16 cellular contexts compared by ENCODE assay signal in genomic region chr14:50978888-50979287, GRCh38. TPM values are rescaled to one million over a fixed set of nuclear protein-coding genes. Genes with fewer than 3 reads are reported as not detected.
A peak's percentile ranks its signal among the peaks of the same experiment; 100 is the strongest.
DNase-seq lines count a peak whose midpoint lies in the region; ATAC-seq and TF ChIP-seq lines count a peak whose summit lies in the region.
"Had no signal": no experiment of that assay in that cellular context is flagged by ENCODE, and none has a peak within 500 bp of the region (broad histone marks: within the 10 kb centered on the region; RNA-seq: fewer than 3 reads in every experiment).

No MANE protein-coding gene starts in this region.

- no peak overlapping the region for H3K4me3 ChIP-seq in gastrocnemius medialis
- H3K4me3 ChIP-seq: ovary had no signal

- ATAC-seq in GM19023 (IDR thresholded peaks at IDR 0.05; ENCODE audit: unreplicated experiment) (peak; percentile 77), GM21717 (IDR thresholded peaks at IDR 0.05; ENCODE audit: unreplicated experiment) (peak; percentile 76), HG03139 (IDR thresholded peaks at IDR 0.05; ENCODE audit: unreplicated experiment) (peak; percentile 67), gastrocnemius medialis (peak; percentile 68 to 79), SK-N-SH treated with all-trans-retinoic acid at 6 μM for 48 hours (no peak; the same call in 2 of the 3 replicates)

- no peaks in the 10 kb centered on the region for H3K36me3 ChIP-seq in gastrocnemius medialis
- H3K36me3 ChIP-seq: ovary had no signal

- H3K9me3 ChIP-seq in gastrocnemius medialis = no peaks in the 10 kb centered on the region
- H3K9me3 ChIP-seq: Caco-2, ovary had no signal

- intact Hi-C loops in gastrocnemius medialis (cut with DNase I; ENCODE audit: low total_unique reads) = no loop called here

- H3K27ac ChIP-seq in gastrocnemius medialis = peak overlapping the region; percentile 69 to 87 (median 76)
- H3K27ac ChIP-seq: ovary had no signal

- DNase-seq in gastrocnemius medialis (no peak), activated gamma-delta T cell treated with Interleukin-2 at 50 U/mL for 16 hours (no peak), NCI-H345 (lab: John Stamatoyannopoulos, UW) (no peak), NCI-H187 (lab: John Stamatoyannopoulos, UW) (no peak)
- DNase-seq: activated CD4-positive, alpha-beta T cell treated with anti-CD3 and anti-CD28 coated beads for 48 hours; activated naive CD4-positive, alpha-beta T cell; Caco-2; central memory CD4-positive, alpha-beta T cell; mesendoderm; ovary; stimulated activated CD4-positive, alpha-beta T cell treated with anti-CD3 and anti-CD28 coated beads, Interleukin-2, amount 100 ng/mL, for 24 hours; stimulated activated naive CD4-positive, alpha-beta T cell treated with Interleukin-2 at 50 U/mL for 16 hours had no signal

- in situ Hi-C loops in gastrocnemius medialis (cut with MboI; ENCODE audit: low sequenced_read_pairs in 4 of 4) = no loop called here

- TF ChIP-seq CTCF in gastrocnemius medialis (IDR thresholded peaks at IDR 0.05 in 4 of 5, conservative IDR thresholded peaks at IDR 0.05 in 1 of 5) = no peak

- peaks cover 18 to 43% of the 10 kb centered on the region in 2 donors for H3K4me1 ChIP-seq in gastrocnemius medialis

- H3K27me3 ChIP-seq in gastrocnemius medialis = no peaks in the 10 kb centered on the region
- H3K27me3 ChIP-seq: ovary had no signal

- TF ChIP-seq POLR2A in gastrocnemius medialis (IDR thresholded peaks at IDR 0.05) = no peak

TF ChIP-seq in SK-N-SH treated with all-trans-retinoic acid at 6 μM for 48 hours, 23 proteins besides CTCF, POLR2A, EP300 and RAD21:
- no peak for TF ChIP-seq ZFP3 (CRISPR knock-in tag; IDR thresholded peaks at IDR 0.05)
- no peak for TF ChIP-seq ZNF8 (CRISPR knock-in tag; IDR thresholded peaks at IDR 0.05)
- TF ChIP-seq RARB (CRISPR knock-in tag; IDR thresholded peaks at IDR 0.05) = no peak
- TF ChIP-seq ZC3H10 (CRISPR knock-in tag; IDR thresholded peaks at IDR 0.05) = no peak
- TF ChIP-seq ISL1 (CRISPR knock-in tag; IDR thresholded peaks at IDR 0.05) = no peak
- TF ChIP-seq OSR1 (CRISPR knock-in tag; IDR thresholded peaks at IDR 0.05) = no peak
- no peak for TF ChIP-seq ESRRG (CRISPR knock-in tag; IDR thresholded peaks at IDR 0.05)
- no peak for TF ChIP-seq ZNF70 (CRISPR knock-in tag; IDR thresholded peaks at IDR 0.05)

RNA-seq across cellular contexts. Expression of gene PYGL, which starts 34.6 kb away (rescaled TPM):
- 1 to 10 TPM; 4.8 to 8.6 (median 6.4) TPM for total RNA-seq in gastrocnemius medialis
